ENCODE assay signal across 1 cellular context in genomic region chr3:194330160-194330559, GRCh38.
TF ChIP-seq lines count a peak whose summit lies in the region.

No MANE protein-coding gene starts in this region.

TF ChIP-seq in GM23338, 12 proteins besides CTCF, POLR2A, EP300 and RAD21:
- TF ChIP-seq POLR2AphosphoS5 (IDR thresholded peaks at IDR 0.05; ENCODE audit: low read depth), result no peak
- TF ChIP-seq, protein P1, sequence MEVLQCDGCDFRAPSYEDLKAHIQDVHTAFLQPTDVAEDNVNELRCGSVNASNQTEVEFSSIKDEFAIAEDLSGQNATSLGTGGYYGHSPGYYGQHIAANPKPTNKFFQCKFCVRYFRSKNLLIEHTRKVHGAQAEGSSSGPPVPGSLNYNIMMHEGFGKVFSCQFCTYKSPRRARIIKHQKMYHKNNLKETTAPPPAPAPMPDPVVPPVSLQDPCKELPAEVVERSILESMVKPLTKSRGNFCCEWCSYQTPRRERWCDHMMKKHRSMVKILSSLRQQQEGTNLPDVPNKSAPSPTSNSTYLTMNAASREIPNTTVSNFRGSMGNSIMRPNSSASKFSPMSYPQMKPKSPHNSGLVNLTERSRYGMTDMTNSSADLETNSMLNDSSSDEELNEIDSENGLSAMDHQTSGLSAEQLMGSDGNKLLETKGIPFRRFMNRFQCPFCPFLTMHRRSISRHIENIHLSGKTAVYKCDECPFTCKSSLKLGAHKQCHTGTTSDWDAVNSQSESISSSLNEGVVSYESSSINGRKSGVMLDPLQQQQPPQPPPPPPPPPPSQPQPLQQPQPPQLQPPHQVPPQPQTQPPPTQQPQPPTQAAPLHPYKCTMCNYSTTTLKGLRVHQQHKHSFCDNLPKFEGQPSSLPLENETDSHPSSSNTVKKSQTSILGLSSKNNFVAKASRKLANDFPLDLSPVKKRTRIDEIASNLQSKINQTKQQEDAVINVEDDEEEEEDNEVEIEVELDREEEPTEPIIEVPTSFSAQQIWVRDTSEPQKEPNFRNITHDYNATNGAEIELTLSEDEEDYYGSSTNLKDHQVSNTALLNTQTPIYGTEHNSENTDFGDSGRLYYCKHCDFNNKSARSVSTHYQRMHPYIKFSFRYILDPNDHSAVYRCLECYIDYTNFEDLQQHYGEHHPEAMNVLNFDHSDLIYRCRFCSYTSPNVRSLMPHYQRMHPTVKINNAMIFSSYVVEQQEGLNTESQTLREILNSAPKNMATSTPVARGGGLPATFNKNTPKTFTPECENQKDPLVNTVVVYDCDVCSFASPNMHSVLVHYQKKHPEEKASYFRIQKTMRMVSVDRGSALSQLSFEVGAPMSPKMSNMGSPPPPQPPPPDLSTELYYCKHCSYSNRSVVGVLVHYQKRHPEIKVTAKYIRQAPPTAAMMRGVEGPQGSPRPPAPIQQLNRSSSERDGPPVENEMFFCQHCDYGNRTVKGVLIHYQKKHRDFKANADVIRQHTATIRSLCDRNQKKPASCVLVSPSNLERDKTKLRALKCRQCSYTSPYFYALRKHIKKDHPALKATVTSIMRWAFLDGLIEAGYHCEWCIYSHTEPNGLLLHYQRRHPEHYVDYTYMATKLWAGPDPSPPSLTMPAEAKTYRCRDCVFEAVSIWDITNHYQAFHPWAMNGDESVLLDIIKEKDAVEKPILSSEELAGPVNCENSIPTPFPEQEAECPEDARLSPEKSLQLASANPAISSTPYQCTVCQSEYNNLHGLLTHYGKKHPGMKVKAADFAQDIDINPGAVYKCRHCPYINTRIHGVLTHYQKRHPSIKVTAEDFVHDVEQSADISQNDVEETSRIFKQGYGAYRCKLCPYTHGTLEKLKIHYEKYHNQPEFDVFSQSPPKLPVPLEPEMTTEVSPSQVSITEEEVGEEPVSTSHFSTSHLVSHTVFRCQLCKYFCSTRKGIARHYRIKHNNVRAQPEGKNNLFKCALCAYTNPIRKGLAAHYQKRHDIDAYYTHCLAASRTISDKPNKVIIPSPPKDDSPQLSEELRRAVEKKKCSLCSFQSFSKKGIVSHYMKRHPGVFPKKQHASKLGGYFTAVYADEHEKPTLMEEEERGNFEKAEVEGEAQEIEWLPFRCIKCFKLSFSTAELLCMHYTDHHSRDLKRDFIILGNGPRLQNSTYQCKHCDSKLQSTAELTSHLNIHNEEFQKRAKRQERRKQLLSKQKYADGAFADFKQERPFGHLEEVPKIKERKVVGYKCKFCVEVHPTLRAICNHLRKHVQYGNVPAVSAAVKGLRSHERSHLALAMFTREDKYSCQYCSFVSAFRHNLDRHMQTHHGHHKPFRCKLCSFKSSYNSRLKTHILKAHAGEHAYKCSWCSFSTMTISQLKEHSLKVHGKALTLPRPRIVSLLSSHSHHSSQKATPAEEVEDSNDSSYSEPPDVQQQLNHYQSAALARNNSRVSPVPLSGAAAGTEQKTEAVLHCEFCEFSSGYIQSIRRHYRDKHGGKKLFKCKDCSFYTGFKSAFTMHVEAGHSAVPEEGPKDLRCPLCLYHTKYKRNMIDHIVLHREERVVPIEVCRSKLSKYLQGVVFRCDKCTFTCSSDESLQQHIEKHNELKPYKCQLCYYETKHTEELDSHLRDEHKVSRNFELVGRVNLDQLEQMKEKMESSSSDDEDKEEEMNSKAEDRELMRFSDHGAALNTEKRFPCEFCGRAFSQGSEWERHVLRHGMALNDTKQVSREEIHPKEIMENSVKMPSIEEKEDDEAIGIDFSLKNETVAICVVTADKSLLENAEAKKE (CRISPR knock-in tag; IDR thresholded peaks at IDR 0.05), result no peak
- no peak for TF ChIP-seq NANOG (IDR thresholded peaks at IDR 0.05; ENCODE audit: borderline replicate concordance)
- TF ChIP-seq ZNF331 (CRISPR knock-in tag; IDR thresholded peaks at IDR 0.05; ENCODE audit: low read depth), result no peak
- no peak for TF ChIP-seq STAT1 (IDR thresholded peaks at IDR 0.05; ENCODE audit: unreplicated experiment)
